37 cellular contexts compared by ENCODE assay signal in the genomic region with DNA sequence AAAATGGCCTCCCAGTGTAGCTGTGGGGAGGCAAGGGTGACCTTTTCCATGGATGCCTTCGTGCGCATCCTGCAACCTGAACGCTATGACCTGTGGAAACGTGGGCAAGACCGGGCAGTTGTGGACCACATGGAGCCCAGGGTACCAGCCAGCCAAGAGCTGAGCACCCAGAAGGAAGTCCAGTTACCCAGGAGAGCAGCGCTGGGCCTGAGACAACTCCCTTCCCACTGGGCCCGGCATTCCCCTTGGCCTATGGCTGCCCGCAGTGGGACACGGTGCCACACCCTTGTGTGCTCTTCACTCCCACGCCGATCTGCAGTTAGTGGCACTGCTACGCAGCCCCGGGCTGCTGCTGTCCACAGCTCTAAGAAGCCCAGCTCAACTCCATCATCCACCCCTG. TPM values are rescaled to one million over a fixed set of nuclear protein-coding genes. Genes with fewer than 3 reads are reported as not detected.
"Had no signal": no experiment of that assay in that cellular context is flagged by ENCODE, and none has a peak within 500 bp of the region (broad histone marks: within the 10 kb centered on the region; RNA-seq: fewer than 3 reads in every experiment).

No MANE protein-coding gene starts in this region.

- DNase-seq: activated B cell treated with CpG ODN at 0.5 μM for 24 hours; activated CD4-positive, alpha-beta T cell treated with anti-CD3 and anti-CD28 coated beads for 48 hours; activated CD4-positive, alpha-beta T cell treated with anti-CD3 and anti-CD28 coated beads, Interleukin-2, amount 50 U/mL, for 1 hour; activated CD4-positive, alpha-beta T cell treated with anti-CD3 and anti-CD28 coated beads, Interleukin-2, amount 50 U/mL, for 48 hours; activated CD8-positive, alpha-beta memory T cell treated with anti-CD3 and anti-CD28 coated beads for 24 hours; activated CD8-positive, alpha-beta T cell treated with anti-CD3 and anti-CD28 coated beads for 36 hours; activated effector memory CD4-positive, alpha-beta T cell treated with Interleukin-2 at 50 U/mL for 16 hours; activated gamma-delta T cell treated with Interleukin-2 at 50 U/mL for 16 hours; activated naive CD4-positive, alpha-beta T cell treated with anti-CD3 and anti-CD28 coated beads, Interleukin-2, amount 50 U/mL, for 16 hours; activated naive CD4-positive, alpha-beta T cell treated with Interleukin-2 at 50 U/mL for 16 hours; activated T-cell treated with anti-CD3 and anti-CD28 coated beads, Interleukin-2, amount 50 U/mL, for 4 hours; amygdala; central memory CD4-positive, alpha-beta T cell; cerebellar nuclear complex; colonic mucosa; effector CD8-positive, alpha-beta T cell; esophagus squamous epithelium; foreskin melanocyte; T-helper 1 cell; T-helper 17 cell; T1000; WERI-Rb-1 had no signal

- H3K9me3 ChIP-seq: ascending aorta, breast epithelium, colonic mucosa, esophagus squamous epithelium, gastroesophageal sphincter had no signal

- H3K27ac ChIP-seq: ascending aorta, breast epithelium, cardiac muscle cell, colonic mucosa, epithelial cell of prostate, esophagus squamous epithelium, gastroesophageal sphincter, WERI-Rb-1 had no signal

- ATAC-seq: activated CD4-positive, CD25-positive, alpha-beta regulatory T cell treated with anti-CD3 and anti-CD28 coated beads, Interleukin-2, amount 50 U/mL, for 24 hours; activated CD8-positive, alpha-beta T cell treated with anti-CD3 and anti-CD28 coated beads for 36 hours; activated T-cell treated with anti-CD3 and anti-CD28 coated beads, Interleukin-2, amount 50 U/mL, for 4 hours; activated T-helper 17 cell treated with anti-CD3 and anti-CD28 coated beads, Interleukin-2, amount 50 U/mL, for 72 hours; gastroesophageal sphincter; T-helper 17 cell had no signal

- H3K27me3 ChIP-seq: ascending aorta, breast epithelium, cardiac muscle cell, colonic mucosa, esophagus squamous epithelium, gastroesophageal sphincter had no signal

- H3K4me1 ChIP-seq: ascending aorta, breast epithelium, colonic mucosa, esophagus squamous epithelium, gastroesophageal sphincter had no signal

- H3K36me3 ChIP-seq: breast epithelium, cardiac muscle cell, colonic mucosa, esophagus squamous epithelium, WERI-Rb-1 had no signal

- FAIRE-seq: endometrium, endothelial cell of umbilical vein had no signal

- H3K4me3 ChIP-seq: ascending aorta, breast epithelium, cardiac muscle cell, colonic mucosa, esophagus squamous epithelium, gastroesophageal sphincter had no signal

RNA-seq across cellular contexts. Expression of a gene that starts 24.8 kb away (rescaled TPM):
- total RNA-seq: ascending aorta had no signal

RNA-seq across cellular contexts. Expression of a gene that starts 26.8 kb away (rescaled TPM):
- total RNA-seq: activated B cell treated with CpG ODN at 0.5 μM for 24 hours; activated CD8-positive, alpha-beta T cell treated with anti-CD3 and anti-CD28 coated beads for 36 hours; activated T-cell treated with anti-CD3 and anti-CD28 coated beads, Interleukin-2, amount 50 U/mL, for 4 hours; activated T-helper 17 cell treated with anti-CD3 and anti-CD28 coated beads, Interleukin-2, amount 50 U/mL, for 72 hours; ascending aorta; breast epithelium; cardiac muscle cell; colonic mucosa; dermis microvascular lymphatic vessel endothelial cell; endothelial cell of umbilical vein; esophagus squamous epithelium; fibroblast of lung; fibroblast of villous mesenchyme; gastroesophageal sphincter; glomerular endothelial cell; T-helper 17 cell had no signal
- polyA plus RNA-seq: adipose tissue, cardiac muscle cell, endothelial cell of umbilical vein, esophagus, fibroblast of lung had no signal

RNA-seq across cellular contexts. Expression of a gene that starts 50.9 kb away (rescaled TPM):
- total RNA-seq: activated B cell treated with CpG ODN at 0.5 μM for 24 hours; activated CD8-positive, alpha-beta T cell treated with anti-CD3 and anti-CD28 coated beads for 36 hours; activated T-cell treated with anti-CD3 and anti-CD28 coated beads, Interleukin-2, amount 50 U/mL, for 4 hours; activated T-helper 17 cell treated with anti-CD3 and anti-CD28 coated beads, Interleukin-2, amount 50 U/mL, for 72 hours; ascending aorta; breast epithelium; cardiac muscle cell; colonic mucosa; dermis microvascular lymphatic vessel endothelial cell; endothelial cell of umbilical vein; esophagus squamous epithelium; fibroblast of lung; fibroblast of villous mesenchyme; glomerular endothelial cell; T-helper 17 cell had no signal
- polyA plus RNA-seq: adipose tissue, cardiac muscle cell, endothelial cell of umbilical vein, esophagus, fibroblast of lung had no signal
